In the genomic region with DNA sequence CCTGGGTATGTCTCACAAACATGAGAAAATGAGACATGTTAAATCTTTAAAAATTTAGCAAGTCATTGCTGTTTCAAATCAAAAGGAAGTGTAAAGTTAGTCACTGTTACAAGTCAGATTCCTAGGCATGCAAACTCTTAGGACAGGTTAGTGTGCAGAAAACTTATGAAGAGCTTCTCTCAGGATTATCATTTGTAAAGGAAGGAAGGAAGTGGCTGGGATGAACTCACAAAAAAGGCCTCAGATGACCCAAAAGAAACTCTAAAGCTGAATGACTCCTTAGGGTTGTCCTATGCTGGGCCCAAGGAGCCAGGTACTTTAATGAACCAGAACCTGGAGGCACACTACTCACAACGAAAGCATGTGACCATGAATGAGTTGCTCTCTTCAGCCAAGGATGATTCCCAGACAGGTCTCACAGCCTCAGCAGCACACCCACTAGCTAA, we compare ENCODE assay signal across 11 cellular contexts. TPM values are rescaled to one million over a fixed set of nuclear protein-coding genes. Genes with fewer than 3 reads are reported as not detected.
DNase-seq lines count a peak whose midpoint lies in the region; ATAC-seq and TF ChIP-seq lines count a peak whose summit lies in the region.
"Had no signal": no experiment of that assay in that cellular context is flagged by ENCODE, and none has a peak within 500 bp of the region (broad histone marks: within the 10 kb centered on the region; RNA-seq: fewer than 3 reads in every experiment).

No MANE protein-coding gene starts in this region.

- CTCF ChIA-PET in CD4-positive, alpha-beta memory T cell (lab: Charles Lee; ENCODE audit: partially characterized antibody) = interaction anchor here (1.0 kb wide), 2 partner anchors 22 to 26 kb away, joined by 3 to 4 read pairs; no protein-coding TSS in a partner anchor
- CTCF ChIA-PET in GM10248 (lab: Yijun Ruan, JAX) = interaction anchor here (1.0 to 2.1 kb wide), 2 partner anchors 11 to 581 kb away, joined by 4 to 9 read pairs; partner anchors contain the start of gene STAG1

- ATAC-seq in HG02610 (IDR thresholded peaks at IDR 0.05; ENCODE audit: unreplicated experiment) (peak; percentile 57), naive B cell (ENCODE audit: low read depth in 2 of 2) (no peak), HG02642 (IDR thresholded peaks at IDR 0.05; ENCODE audit: poor library complexity, unreplicated experiment) (no peak)
- ATAC-seq in activated T-helper 17 cell treated with anti-CD3 and anti-CD28 coated beads, Interleukin-2, amount 50 U/mL, for 72 hours (replicated peaks) = peak; percentile 91

- intact Hi-C loops in CD4-positive, alpha-beta memory T cell (cut with micrococcal nuclease) = no loop called here

- H3K4me3 ChIP-seq in CD4-positive, alpha-beta memory T cell (ENCODE audit: low read length in 2 of 2) = no peak overlapping the region

- peak overlapping the region in 5 of 7 donors; percentile 2 to 67 (median 17) for H3K27ac Mint-ChIP-seq in CD4-positive, alpha-beta memory T cell
- no peak overlapping the region for H3K27ac Mint-ChIP-seq in activated T-helper 17 cell treated with anti-CD3 and anti-CD28 coated beads, Interleukin-2, amount 50 U/mL, for 72 hours
- H3K27ac Mint-ChIP-seq in naive B cell = peak overlapping the region in 5 of 6 donors; percentile 1 to 86 (median 47)

- no peak for TF ChIP-seq CTCF in GM10248 (IDR thresholded peaks at IDR 0.05; ENCODE audit: control extremely low read depth, extremely low read depth, low read depth, missing control alignments)

- no peaks in the 10 kb centered on the region for H3K9me3 ChIP-seq in CD4-positive, alpha-beta memory T cell (ENCODE audit: control insufficient read depth in 1 of 2, low read length in 2 of 2)

- no peaks in the 10 kb centered on the region for H3K36me3 ChIP-seq in CD4-positive, alpha-beta memory T cell (ENCODE audit: insufficient read depth, low read length)

- no peaks in the 10 kb centered on the region for H3K27me3 ChIP-seq in CD4-positive, alpha-beta memory T cell (ENCODE audit: insufficient read depth, low read length)

- H3K4me1 Mint-ChIP-seq in CD4-positive, alpha-beta memory T cell = peaks cover 30 to 43% (median 39%) of the 10 kb centered on the region in 4 donors
- peaks cover 27% of the 10 kb centered on the region for H3K4me1 Mint-ChIP-seq in activated T-helper 17 cell treated with anti-CD3 and anti-CD28 coated beads, Interleukin-2, amount 50 U/mL, for 72 hours
- peaks cover 27 to 38% (median 35%) of the 10 kb centered on the region in 3 donors for H3K4me1 Mint-ChIP-seq in naive B cell

- POLR2A ChIA-PET in CD4-positive, alpha-beta memory T cell (lab: Charles Lee; ENCODE audit: partially characterized antibody) = interaction anchor here (1.2 kb wide), 3 partner anchors 15 to 23 kb away, joined by 3 to 4 read pairs (median 3); no protein-coding TSS in a partner anchor
- POLR2A ChIA-PET in GM10248 (lab: Yijun Ruan, JAX) = interaction anchor here (1.3 kb wide), 1 partner anchor 25 kb away, joined by 4 read pairs; the partner anchor contains the start of gene MSL2

- H3K27me3 Mint-ChIP-seq in CD4-positive, alpha-beta memory T cell = no peaks in the 10 kb centered on the region
- no peaks in the 10 kb centered on the region for H3K27me3 Mint-ChIP-seq in activated T-helper 17 cell treated with anti-CD3 and anti-CD28 coated beads, Interleukin-2, amount 50 U/mL, for 72 hours
- no peaks in the 10 kb centered on the region for H3K27me3 Mint-ChIP-seq in naive B cell

- peak overlapping the region in 5 of 8 donors; percentile 10 to 36 (median 26) for H3K4me3 Mint-ChIP-seq in CD4-positive, alpha-beta memory T cell
- H3K4me3 Mint-ChIP-seq in activated T-helper 17 cell treated with anti-CD3 and anti-CD28 coated beads, Interleukin-2, amount 50 U/mL, for 72 hours = no peak overlapping the region
- peak overlapping the region in 1 of 8 donors; percentile 37 for H3K4me3 Mint-ChIP-seq in naive B cell

- H3K9me3 Mint-ChIP-seq in CD4-positive, alpha-beta memory T cell = no peaks in the 10 kb centered on the region
- H3K9me3 Mint-ChIP-seq in activated T-helper 17 cell treated with anti-CD3 and anti-CD28 coated beads, Interleukin-2, amount 50 U/mL, for 72 hours = no peaks in the 10 kb centered on the region
- H3K9me3 Mint-ChIP-seq in naive B cell = no peaks in the 10 kb centered on the region

- peaks cover 0 to 5% of the 10 kb centered on the region in 2 donors for H3K36me3 Mint-ChIP-seq in CD4-positive, alpha-beta memory T cell
- peaks cover 6% of the 10 kb centered on the region for H3K36me3 Mint-ChIP-seq in activated T-helper 17 cell treated with anti-CD3 and anti-CD28 coated beads, Interleukin-2, amount 50 U/mL, for 72 hours (ENCODE audit: low read depth)
- peaks cover 0 to 8% of the 10 kb centered on the region in 2 donors for H3K36me3 Mint-ChIP-seq in naive B cell

- no peak for DNase-seq in CD4-positive, alpha-beta memory T cell
- DNase-seq in naive B cell (no peak), HUDEP-2 (lab: John Stamatoyannopoulos, UW; ENCODE audit: unreplicated experiment in 76 of 76) (no peak), cerebellar nuclear complex (lab: John Stamatoyannopoulos, UW) (no peak), GM10248 (ENCODE audit: extremely low spot score) (no peak)
- DNase-seq: cortex of kidney, NCI-H1092, RPMI8226 had no signal

- no peak overlapping the region for H3K27ac ChIP-seq in CD4-positive, alpha-beta memory T cell (ENCODE audit: low read depth, low read length)

- H3K4me1 ChIP-seq in CD4-positive, alpha-beta memory T cell (ENCODE audit: insufficient read depth, low read length) = peaks cover 79% of the 10 kb centered on the region

RNA-seq across cellular contexts. Expression of gene MSL2, which starts 25.0 kb away (rescaled TPM):
- 100 to 1,000 TPM in 1 of 2 experiments, 10 to 100 TPM in 1; 98.6 to 103 TPM for total RNA-seq in CD4-positive, alpha-beta memory T cell
- polyA plus RNA-seq in CD4-positive, alpha-beta memory T cell = 10 to 100 TPM; 36.3 to 41.1 TPM
- total RNA-seq in activated T-helper 17 cell treated with anti-CD3 and anti-CD28 coated beads, Interleukin-2, amount 50 U/mL, for 72 hours = 10 to 100 TPM; 43.0 to 55.0 TPM
- 10 to 100 TPM; 24.4 to 60.5 (median 53.8) TPM for polyA plus RNA-seq in naive B cell (ENCODE audit: low read depth in 6 of 6)

Comparison
In these comparisons a context has a peak if more than half of its experiments do, and no peak if none do; other contexts are left out.
1. ATAC-seq: peak in HG02610 (single experiment) and activated T-helper 17 cell treated with anti-CD3 and anti-CD28 coated beads, Interleukin-2, amount 50 U/mL, for 72 hours (single experiment); none in naive B cell (0 of 2) and HG02642 (single experiment).